In genomic region chr4:14018191-14018853, GRCh38 we compare ENCODE assay signal across 17 cellular contexts.
"Had no signal": no experiment of that assay in that cellular context is flagged by ENCODE, and none has a peak within 500 bp of the region (broad histone marks: within the 10 kb centered on the region; RNA-seq: fewer than 3 reads in every experiment).

No MANE protein-coding gene starts in this region.

- H3K36me3 ChIP-seq: colonic mucosa, left lung, lower lobe of right lung had no signal

- H3K4me3 ChIP-seq: colonic mucosa, left lung, lower lobe of right lung, psoas muscle, skin epidermis had no signal

- H3K9me3 ChIP-seq: colonic mucosa, psoas muscle had no signal

- H3K4me1 ChIP-seq: colonic mucosa, left lung, lower lobe of right lung, psoas muscle had no signal

- ATAC-seq: left lung; lower lobe of right lung; naive thymus-derived CD4-positive, alpha-beta T cell; psoas muscle; sciatic nerve had no signal

- H3K27ac ChIP-seq: colonic mucosa, left lung, lower lobe of right lung, psoas muscle, skin epidermis had no signal

- DNase-seq: colonic mucosa; dermis blood vessel endothelial cell; erythroblast; foreskin melanocyte; head of caudate nucleus; hippocampal formation; left lung; lower lobe of right lung; midbrain; naive thymus-derived CD4-positive, alpha-beta T cell; nephron progenitor cell; psoas muscle; retina; stimulated activated CD4-positive, alpha-beta T cell treated with anti-CD3 and anti-CD28 coated beads, Interleukin-12 subunit alpha, Interleukin-12 subunit beta, amount 100 ng/mL, for 4 hours; stimulated activated naive CD4-positive, alpha-beta T cell treated with Interleukin-2 at 50 U/mL for 16 hours had no signal

- H3K27me3 ChIP-seq: colonic mucosa, left lung had no signal
